Comparison of ENCODE assay signal across 8 cellular contexts in the genomic region with DNA sequence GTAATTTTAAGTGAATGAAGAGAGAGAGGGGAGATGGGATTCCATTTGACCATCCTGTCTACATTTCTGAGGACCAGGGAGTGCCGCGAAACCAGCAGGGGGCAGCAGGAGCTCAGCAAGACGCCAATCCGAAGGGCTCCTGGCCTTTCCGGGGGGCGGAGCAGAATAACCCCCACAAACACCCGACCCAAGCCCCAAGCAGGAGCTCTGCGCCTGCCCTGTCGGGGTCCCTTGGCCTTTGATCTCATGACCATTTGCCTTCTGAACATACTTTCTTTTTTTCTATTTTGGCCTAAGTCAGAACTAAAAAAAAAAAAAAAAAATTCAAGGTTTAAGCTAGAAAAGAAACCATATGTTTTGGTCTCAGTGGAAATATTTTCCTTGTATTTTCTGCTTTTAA. TPM values are rescaled to one million over a fixed set of nuclear protein-coding genes. Genes with fewer than 3 reads are reported as not detected.
DNase-seq lines count a peak whose midpoint lies in the region; ATAC-seq and TF ChIP-seq lines count a peak whose summit lies in the region.

No MANE protein-coding gene starts in this region.

- no peaks in the 10 kb centered on the region for H3K23me2 ChIP-seq in H9 (ENCODE audit: insufficient read length, low read depth, low read length, poor library complexity, severe bottlenecking)

- no peak overlapping the region for H3K4me2 ChIP-seq in H9 (ENCODE audit: insufficient read depth, insufficient read length, low read length)

- no peak overlapping the region for H2BK120ac ChIP-seq in H9 (ENCODE audit: low read depth, low read length, poor library complexity, severe bottlenecking)

- H4K5ac ChIP-seq in H9 (ENCODE audit: insufficient read length, low read depth, low read length): no peak overlapping the region

- H3K27me3 Mint-ChIP-seq in H9 (ENCODE audit: low read depth): peaks cover 10% of the 10 kb centered on the region
- no peaks in the 10 kb centered on the region for H3K27me3 Mint-ChIP-seq in activated CD8-positive, alpha-beta memory T cell treated with anti-CD3 and anti-CD28 coated beads, Interleukin-2, amount 10 ng/mL, durations not matched to agents 7 days and 5 days
- no peaks in the 10 kb centered on the region for H3K27me3 Mint-ChIP-seq in effector memory CD8-positive, alpha-beta T cell

- no peaks in the 10 kb centered on the region for H3K79me1 ChIP-seq in H9 (ENCODE audit: insufficient read depth, low read depth, low read length, poor library complexity, severe bottlenecking)

- H3K4me3 Mint-ChIP-seq in H9: no peak overlapping the region
- no peak overlapping the region for H3K4me3 Mint-ChIP-seq in activated CD8-positive, alpha-beta memory T cell treated with anti-CD3 and anti-CD28 coated beads, Interleukin-2, amount 10 ng/mL, durations not matched to agents 7 days and 5 days
- peak overlapping the region in 1 of 2 donors; percentile 15 for H3K4me3 Mint-ChIP-seq in effector memory CD8-positive, alpha-beta T cell

- H3K14ac ChIP-seq in H9 (ENCODE audit: insufficient read depth, low read length): no peak overlapping the region

- no peak overlapping the region for H2BK5ac ChIP-seq in H9 (ENCODE audit: insufficient read length, low read length)

- no peak overlapping the region for H2BK12ac ChIP-seq in H9 (ENCODE audit: insufficient read length, low read depth, low read length)

- no peaks in the 10 kb centered on the region for H3K27me3 ChIP-seq in H9 (ENCODE audit: insufficient read depth, low read length)

- no peaks in the 10 kb centered on the region for H3K36me3 Mint-ChIP-seq in H9 (ENCODE audit: insufficient read depth in 1 of 3, low read depth in 3 of 3)
- H3K36me3 Mint-ChIP-seq in activated CD8-positive, alpha-beta memory T cell treated with anti-CD3 and anti-CD28 coated beads, Interleukin-2, amount 10 ng/mL, durations not matched to agents 7 days and 5 days: peaks cover 48% of the 10 kb centered on the region
- peaks cover 49% of the 10 kb centered on the region for H3K36me3 Mint-ChIP-seq in effector memory CD8-positive, alpha-beta T cell (ENCODE audit: insufficient read depth)

- no peak overlapping the region for H2BK15ac ChIP-seq in H9 (ENCODE audit: low read depth, low read length)

- no peaks in the 10 kb centered on the region; a peak in 1 of 5 replicates for H3K9me3 Mint-ChIP-seq in H9
- H3K9me3 Mint-ChIP-seq in activated CD8-positive, alpha-beta memory T cell treated with anti-CD3 and anti-CD28 coated beads, Interleukin-2, amount 10 ng/mL, durations not matched to agents 7 days and 5 days (ENCODE audit: low read depth): no peaks in the 10 kb centered on the region
- H3K9me3 Mint-ChIP-seq in effector memory CD8-positive, alpha-beta T cell: no peaks in the 10 kb centered on the region

- peak overlapping the region; percentile 83 for H2AFZ ChIP-seq in H9 (ENCODE audit: low read length)

- no peak overlapping the region for H3K18ac ChIP-seq in H9 (ENCODE audit: insufficient read length, low read depth, low read length)

- TF ChIP-seq CTCF in H9 (conservative IDR thresholded peaks at IDR 0.05): peak; percentile 83

- no peak overlapping the region for H2BK20ac ChIP-seq in H9 (ENCODE audit: low read depth, low read length, poor library complexity, severe bottlenecking)

- no peak overlapping the region for H4K8ac ChIP-seq in H9 (replicated peaks; ENCODE audit: insufficient read length, low read depth, low read length)

- H3T11ph ChIP-seq in H9 (ENCODE audit: low read length): no peak overlapping the region

- H4K91ac ChIP-seq in H9 (ENCODE audit: insufficient read length, low read depth, low read length): no peak overlapping the region

- no peak overlapping the region for H2AK5ac ChIP-seq in H9 (ENCODE audit: insufficient read length, low read length)

- no peaks in the 10 kb centered on the region for H3K79me2 ChIP-seq in H9 (ENCODE audit: insufficient read depth, low read length)

- no peaks in the 10 kb centered on the region for H4K20me1 ChIP-seq in H9 (ENCODE audit: control insufficient read depth, insufficient read depth, insufficient read length)

- H3K9ac ChIP-seq in H9 (ENCODE audit: extremely low read depth, insufficient read length, low read length): no peak overlapping the region

- no peak overlapping the region for H3K4ac ChIP-seq in H9 (ENCODE audit: low read depth, low read length)

- DNase-seq in AG20443 (ENCODE audit: low spot score) (peak; percentile 84), H9 (peak; percentile 77), NK-92 (lab: John Stamatoyannopoulos, UW; ENCODE audit: unreplicated experiment) (peak; percentile 27), mucosa of gallbladder (ENCODE audit: low spot score) (peak; percentile 82)
- peak; percentile 92 for DNase-seq in activated CD8-positive, alpha-beta memory T cell treated with anti-CD3 and anti-CD28 coated beads, Interleukin-2, amount 10 ng/mL, durations not matched to agents 7 days and 5 days
- DNase-seq in effector memory CD8-positive, alpha-beta T cell: peak; percentile 80 to 81 (median 80)
- DNase-seq in stimulated activated CD8-positive, alpha-beta memory T cell treated with anti-CD3 and anti-CD28 coated beads, Interleukin-4, amount 100 ng/mL, for 24 hours (ENCODE audit: low read depth): peak; percentile 80

- peaks cover 38 to 39% of the 10 kb centered on the region in 2 experiments for H3K4me1 Mint-ChIP-seq in H9
- H3K4me1 Mint-ChIP-seq in activated CD8-positive, alpha-beta memory T cell treated with anti-CD3 and anti-CD28 coated beads, Interleukin-2, amount 10 ng/mL, durations not matched to agents 7 days and 5 days: peaks cover 14% of the 10 kb centered on the region
- peaks cover 13% of the 10 kb centered on the region in 2 donors for H3K4me1 Mint-ChIP-seq in effector memory CD8-positive, alpha-beta T cell (ENCODE audit: low read depth in 2 of 2)

- no CpG with 5 or more reads among the region's 9 CpGs for WGBS in H9 (ENCODE audit: extremely low coverage, insufficient read length, low lambda C conversion rate)

- no peaks in the 10 kb centered on the region for H3K9me3 ChIP-seq in H9 (ENCODE audit: control insufficient read depth, low read depth, low read length)

- H3K4me1 ChIP-seq in H9 (ENCODE audit: insufficient read depth, low read length): no peaks in the 10 kb centered on the region

- CTCF ChIA-PET in activated CD8-positive, alpha-beta memory T cell treated with anti-CD3 and anti-CD28 coated beads, Interleukin-2, amount 10 ng/mL, durations not matched to agents 7 days and 5 days (lab: Charles Lee): interaction anchor here (0.7 to 3.3 kb wide), 62 partner anchors 8 to 292 kb away, joined by 3 to 80 read pairs (median 7); a partner anchor contains a TSS

- H3K27ac ChIP-seq in H9 (ENCODE audit: insufficient read length, low read depth, low read length): no peak overlapping the region

- no peak overlapping the region for H3K27ac Mint-ChIP-seq in H9
- H3K27ac Mint-ChIP-seq in activated CD8-positive, alpha-beta memory T cell treated with anti-CD3 and anti-CD28 coated beads, Interleukin-2, amount 10 ng/mL, durations not matched to agents 7 days and 5 days: peak overlapping the region; percentile 78
- peak overlapping the region; percentile 23 to 61 for H3K27ac Mint-ChIP-seq in effector memory CD8-positive, alpha-beta T cell

- ATAC-seq in activated CD8-positive, alpha-beta memory T cell treated with anti-CD3 and anti-CD28 coated beads, Interleukin-2, amount 10 ng/mL, durations not matched to agents 7 days and 5 days: peak; percentile 40
- peak; percentile 30 for ATAC-seq in effector memory CD8-positive, alpha-beta T cell (replicated peaks)
- no peak for ATAC-seq in GM21390 (IDR thresholded peaks at IDR 0.05; ENCODE audit: unreplicated experiment)

- no peak overlapping the region for H3K23ac ChIP-seq in H9 (ENCODE audit: insufficient read length, low read depth, low read length)

- H3K56ac ChIP-seq in H9 (ENCODE audit: insufficient read length, low read depth, low read length): no peak overlapping the region

RNA-seq across cellular contexts. Expression of a gene that starts 21.9 kb away (rescaled TPM):
- total RNA-seq in H9 (2021) (not detected in 2 replicates), mucosa of gallbladder (0.69 TPM)
- not detected for total RNA-seq in activated CD8-positive, alpha-beta memory T cell treated with anti-CD3 and anti-CD28 coated beads, Interleukin-2, amount 10 ng/mL, durations not matched to agents 7 days and 5 days

RNA-seq across cellular contexts. Expression of a gene that starts 26.4 kb away (rescaled TPM):
- total RNA-seq in H9 (2021) (0.35 and 0.48 TPM in 2 replicates), mucosa of gallbladder (12.9 TPM)
- 100 to 1,000 TPM; 139 to 142 TPM for total RNA-seq in activated CD8-positive, alpha-beta memory T cell treated with anti-CD3 and anti-CD28 coated beads, Interleukin-2, amount 10 ng/mL, durations not matched to agents 7 days and 5 days

RNA-seq across cellular contexts. Expression of a gene that starts 45.7 kb away (rescaled TPM):
- total RNA-seq in H9 (2021): 1.6 and 1.9 TPM in 2 replicates
- under 1 TPM in 1 of 2 experiments, not detected in 1; 0.54 TPM for total RNA-seq in activated CD8-positive, alpha-beta memory T cell treated with anti-CD3 and anti-CD28 coated beads, Interleukin-2, amount 10 ng/mL, durations not matched to agents 7 days and 5 days
- 3.5 TPM for total RNA-seq in mucosa of gallbladder

RNA-seq across cellular contexts. Expression of a gene that starts 53.8 kb away (rescaled TPM):
- 2.1 and 2.6 TPM in 2 replicates for total RNA-seq in H9 (2021)
- total RNA-seq in activated CD8-positive, alpha-beta memory T cell treated with anti-CD3 and anti-CD28 coated beads, Interleukin-2, amount 10 ng/mL, durations not matched to agents 7 days and 5 days: 10 to 100 TPM; 20.4 to 28.4 TPM
- 23.2 TPM for total RNA-seq in mucosa of gallbladder

Comparison
In these comparisons a context has a peak if more than half of its experiments do, and no peak if none do; other contexts are left out.
1. DNase-seq: peak in every context shown above with its lines; median percentile 92 in activated CD8-positive, alpha-beta memory T cell treated with anti-CD3 and anti-CD28 coated beads, Interleukin-2, amount 10 ng/mL, durations not matched to agents 7 days and 5 days; 84 in AG20443; 82 in mucosa of gallbladder; 80 in effector memory CD8-positive, alpha-beta T cell; 80 in stimulated activated CD8-positive, alpha-beta memory T cell treated with anti-CD3 and anti-CD28 coated beads, Interleukin-4, amount 100 ng/mL, for 24 hours; 77 in H9; 27 in NK-92.
2. H3K27ac Mint-ChIP-seq: peak in activated CD8-positive, alpha-beta memory T cell treated with anti-CD3 and anti-CD28 coated beads, Interleukin-2, amount 10 ng/mL, durations not matched to agents 7 days and 5 days (single experiment) and effector memory CD8-positive, alpha-beta T cell (2 of 2); none in H9 (0 of 3).
3. RNA of a gene that starts 26.4 kb away (total RNA-seq): 139 to 142 TPM in activated CD8-positive, alpha-beta memory T cell treated with anti-CD3 and anti-CD28 coated beads, Interleukin-2, amount 10 ng/mL, durations not matched to agents 7 days and 5 days; 12.9 TPM in mucosa of gallbladder (single experiment) and 0.35 to 0.48 TPM in H9; every median in the first group is over 10 times any median in the second.